Comparison of ENCODE assay signal across 12 cellular contexts in genomic region chr5:151063590-151063989, GRCh38. TPM values are rescaled to one million over a fixed set of nuclear protein-coding genes. Genes with fewer than 3 reads are reported as not detected.
DNase-seq lines count a peak whose midpoint lies in the region; TF ChIP-seq lines count a peak whose summit lies in the region.
"Had no signal": no experiment of that assay in that cellular context is flagged by ENCODE, and none has a peak within 500 bp of the region (broad histone marks: within the 10 kb centered on the region; RNA-seq: fewer than 3 reads in every experiment).

No MANE protein-coding gene starts in this region.

- H3K79me2 ChIP-seq in OCI-LY1 (ENCODE audit: insufficient read depth, low read length): peaks cover 38% of the 10 kb centered on the region

- H4K20me1 ChIP-seq in OCI-LY1 (ENCODE audit: insufficient read depth, low read length): no peaks in the 10 kb centered on the region

- H3K9me3 Mint-ChIP-seq in osteocyte (ENCODE audit: unreplicated experiment): no peaks in the 10 kb centered on the region
- no peaks in the 10 kb centered on the region for H3K9me3 Mint-ChIP-seq in activated CD4-positive, alpha-beta T cell treated with anti-CD3 and anti-CD28 coated beads, Interleukin-2, amount 10 ng/mL, durations not matched to agents 7 days and 5 days

- H3K27me3 ChIP-seq in OCI-LY1 (ENCODE audit: insufficient read depth, low read length) (no peaks in the 10 kb centered on the region), duodenal mucosa (ENCODE audit: control insufficient read depth in 1 of 2, insufficient read depth in 2 of 2, low read length in 2 of 2) (no peaks in the 10 kb centered on the region)

- TF ChIP-seq CTCF in OCI-LY1 (IDR thresholded peaks at IDR 0.05; ENCODE audit: low read length): no peak
- no peak for TF ChIP-seq CTCF in osteocyte (IDR thresholded peaks at IDR 0.05)

- H3K4me1 ChIP-seq in OCI-LY1 (ENCODE audit: insufficient read depth, low read length, severe bottlenecking) (peaks cover 83% of the 10 kb centered on the region), duodenal mucosa (ENCODE audit: control insufficient read depth in 1 of 2, insufficient read depth in 2 of 2, low read length in 2 of 2) (peaks cover 63 to 67% of the 10 kb centered on the region in 2 donors)

- H3K27ac ChIP-seq in OCI-LY1 (ENCODE audit: low read depth, low read length, poor library complexity, severe bottlenecking) (peak overlapping the region; percentile 95), duodenal mucosa (ENCODE audit: low read depth, low read length) (peak overlapping the region; percentile 57)

- H3K4me3 ChIP-seq in OCI-LY1 (ENCODE audit: low read depth, low read length, poor library complexity, severe bottlenecking): no peak overlapping the region
- H3K4me3 ChIP-seq in duodenal mucosa (ENCODE audit: low read depth in 1 of 2, low read length in 2 of 2): no peak overlapping the region

- H3K27ac Mint-ChIP-seq in osteocyte (ENCODE audit: unreplicated experiment): peak overlapping the region; percentile 75
- no peak overlapping the region for H3K27ac Mint-ChIP-seq in activated CD4-positive, alpha-beta T cell treated with anti-CD3 and anti-CD28 coated beads, Interleukin-2, amount 10 ng/mL, durations not matched to agents 7 days and 5 days

- no peaks in the 10 kb centered on the region for H3K27me3 Mint-ChIP-seq in osteocyte (ENCODE audit: unreplicated experiment)
- no peaks in the 10 kb centered on the region for H3K27me3 Mint-ChIP-seq in activated CD4-positive, alpha-beta T cell treated with anti-CD3 and anti-CD28 coated beads, Interleukin-2, amount 10 ng/mL, durations not matched to agents 7 days and 5 days

- H3K4me3 Mint-ChIP-seq in osteocyte (ENCODE audit: unreplicated experiment): no peak overlapping the region
- H3K4me3 Mint-ChIP-seq in activated CD4-positive, alpha-beta T cell treated with anti-CD3 and anti-CD28 coated beads, Interleukin-2, amount 10 ng/mL, durations not matched to agents 7 days and 5 days: no peak overlapping the region

- peak overlapping the region; percentile 3; the same call in 1 of the 2 replicates for H3K4me2 ChIP-seq in OCI-LY1 (ENCODE audit: low read length)

- POLR2A ChIA-PET in activated CD4-positive, alpha-beta T cell treated with anti-CD3 and anti-CD28 coated beads, Interleukin-2, amount 10 ng/mL, durations not matched to agents 7 days and 5 days (lab: Charles Lee): no interaction called here

- DNase-seq in AG08396 (ENCODE audit: low spot score) (peak; percentile 41), osteocyte (ENCODE audit: extremely low spot score, unreplicated experiment) (no peak), NCI-H2029 (lab: John Stamatoyannopoulos, UW) (no peak), KBM-7 (no peak), DMS153 treated with DMSO at 0.1 percent for 48 hours (lab: John Stamatoyannopoulos, UW; ENCODE audit: unreplicated experiment) (no peak)
- DNase-seq in activated CD4-positive, alpha-beta T cell treated with anti-CD3 and anti-CD28 coated beads, Interleukin-2, amount 10 ng/mL, durations not matched to agents 7 days and 5 days: no peak
- DNase-seq: DMS153, glutamatergic neuron, NCI-H1092 treated with DMSO at 0.1 percent for 48 hours, retina had no signal

- H3F3A ChIP-seq in OCI-LY1 (ENCODE audit: insufficient read depth, low read length): no peaks in the 10 kb centered on the region

- H3K9ac ChIP-seq in OCI-LY1 (ENCODE audit: low read length) (no peak overlapping the region), duodenal mucosa (ENCODE audit: low read depth in 1 of 2, low read length in 2 of 2) (no peak overlapping the region)

- CTCF ChIA-PET in activated CD4-positive, alpha-beta T cell treated with anti-CD3 and anti-CD28 coated beads, Interleukin-2, amount 10 ng/mL, durations not matched to agents 7 days and 5 days (lab: Charles Lee): interaction anchor here (0.8 to 2.0 kb wide), 5 partner anchors 9 to 52 kb away, joined by 3 to 8 read pairs (median 4); no protein-coding TSS in a partner anchor

- H3K9me2 ChIP-seq in OCI-LY1 (ENCODE audit: low read depth, low read length): no peaks in the 10 kb centered on the region

- H3K36me3 ChIP-seq in OCI-LY1 (ENCODE audit: insufficient read depth, low read length) (peaks cover 83% of the 10 kb centered on the region), duodenal mucosa (ENCODE audit: control insufficient read depth in 1 of 2, insufficient read depth in 2 of 2, low read length in 2 of 2) (peaks cover 47 to 78% of the 10 kb centered on the region in 2 donors)

- in situ Hi-C loops in KBM-7 (cut with MboI; ENCODE audit: low pct_unique_long_range_greater_than_20kb, low sequenced_read_pairs): no loop called here

- peaks cover 35% of the 10 kb centered on the region for H3K4me1 Mint-ChIP-seq in osteocyte (ENCODE audit: unreplicated experiment)
- H3K4me1 Mint-ChIP-seq in activated CD4-positive, alpha-beta T cell treated with anti-CD3 and anti-CD28 coated beads, Interleukin-2, amount 10 ng/mL, durations not matched to agents 7 days and 5 days: peaks cover 57% of the 10 kb centered on the region

- no peaks in the 10 kb centered on the region for H3K9me3 ChIP-seq in OCI-LY1 (ENCODE audit: low read length)
- H3K9me3 ChIP-seq in duodenal mucosa (ENCODE audit: control insufficient read depth in 1 of 2, low read length in 2 of 2): no peaks in the 10 kb centered on the region

- H2AFZ ChIP-seq in OCI-LY1 (ENCODE audit: low read length): no peak overlapping the region

- peaks cover 25% of the 10 kb centered on the region for H3K36me3 Mint-ChIP-seq in osteocyte (ENCODE audit: unreplicated experiment)
- H3K36me3 Mint-ChIP-seq in activated CD4-positive, alpha-beta T cell treated with anti-CD3 and anti-CD28 coated beads, Interleukin-2, amount 10 ng/mL, durations not matched to agents 7 days and 5 days (ENCODE audit: low read depth): peaks cover 61% of the 10 kb centered on the region

RNA-seq across cellular contexts. Expression of gene TNIP1, which starts 17.2 kb away (rescaled TPM):
- 73.5 and 85.5 TPM in 2 replicates for total RNA-seq in osteocyte
- total RNA-seq in activated CD4-positive, alpha-beta T cell treated with anti-CD3 and anti-CD28 coated beads, Interleukin-2, amount 10 ng/mL, durations not matched to agents 7 days and 5 days: 100 to 1,000 TPM; 127 TPM

RNA-seq across cellular contexts. Expression of gene GPX3, which starts 43.2 kb away (rescaled TPM):
- total RNA-seq in osteocyte: 1.1 and 1.3 TPM in 2 replicates
- not detected for total RNA-seq in activated CD4-positive, alpha-beta T cell treated with anti-CD3 and anti-CD28 coated beads, Interleukin-2, amount 10 ng/mL, durations not matched to agents 7 days and 5 days
